Comparison of ENCODE assay signal across 1 cellular context in genomic region chr10:71772832-71773220, GRCh38.
TF ChIP-seq lines count a peak whose summit lies in the region.

No MANE protein-coding gene starts in this region.

TF ChIP-seq in GM23338, 12 proteins besides CTCF, POLR2A, EP300 and RAD21 (continued from another document):
- no peak for TF ChIP-seq ZNF462 (CRISPR knock-in tag; IDR thresholded peaks at IDR 0.05)
- no peak for TF ChIP-seq STAT1 (IDR thresholded peaks at IDR 0.05; ENCODE audit: unreplicated experiment)
- no peak for TF ChIP-seq CREB1 (CRISPR knock-in tag; IDR thresholded peaks at IDR 0.05; ENCODE audit: low read depth)
- no peak for TF ChIP-seq EZH2 (IDR thresholded peaks at IDR 0.05; ENCODE audit: low read depth, unreplicated experiment)
- TF ChIP-seq JUNB (IDR thresholded peaks at IDR 0.05; ENCODE audit: unreplicated experiment): no peak
- no peak for TF ChIP-seq ZNF114 (CRISPR knock-in tag; IDR thresholded peaks at IDR 0.05)
- TF ChIP-seq NANOG (IDR thresholded peaks at IDR 0.05; ENCODE audit: borderline replicate concordance): no peak
- no peak for TF ChIP-seq POLR2AphosphoS5 (IDR thresholded peaks at IDR 0.05; ENCODE audit: low read depth)
- no peak for TF ChIP-seq ETS1 (IDR thresholded peaks at IDR 0.05)
- no peak for TF ChIP-seq REST (IDR thresholded peaks at IDR 0.05; ENCODE audit: unreplicated experiment)
- TF ChIP-seq EZH2phosphoT487 (IDR thresholded peaks at IDR 0.05; ENCODE audit: unreplicated experiment): no peak
